35 cellular contexts compared by ENCODE assay signal in the genomic region with DNA sequence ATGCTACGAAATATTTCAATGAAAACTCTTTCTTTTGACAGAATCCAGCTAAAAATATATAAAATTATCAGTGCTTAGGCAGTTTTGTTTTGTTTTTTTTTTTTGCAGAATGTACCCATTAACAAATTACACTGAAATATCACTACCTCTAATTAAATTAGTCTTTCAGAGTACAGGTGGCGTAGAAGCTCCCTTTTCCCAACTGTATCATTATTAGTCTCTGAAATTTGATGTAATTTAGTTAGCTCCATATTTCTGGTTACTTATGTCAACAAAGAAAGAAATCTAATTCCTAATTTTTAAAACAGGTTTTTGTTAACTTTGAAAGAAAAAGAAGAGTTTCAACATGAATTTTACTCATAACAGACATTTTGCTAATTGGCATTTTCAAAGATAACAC.
"Had no signal": no experiment of that assay in that cellular context is flagged by ENCODE, and none has a peak within 500 bp of the region (broad histone marks: within the 10 kb centered on the region; RNA-seq: fewer than 3 reads in every experiment).

No MANE protein-coding gene starts in this region.

- H3K4me3 ChIP-seq: MG63 had no signal

- DNase-seq: Karpas-422, Kasumi-1, MG63, MM.1S, MV-4-11, NCI-H1048, NCI-H1092, NCI-H1092 treated with DMSO at 0.1 percent for 48 hours, NCI-H1105, NCI-H1105 treated with DMSO at 0.1 percent for 48 hours, NCI-H1417, NCI-H1417 treated with DMSO at 0.1 percent for 48 hours, NCI-H1436, NCI-H1436 treated with DMSO at 0.1 percent for 48 hours, NCI-H146, NCI-H1694, NCI-H1694 treated with DMSO at 0.1 percent for 48 hours, NCI-H187, NCI-H187 treated with DMSO at 0.1 percent for 48 hours, NCI-H1930, NCI-H2029, NCI-H2029 treated with DMSO at 0.1 percent for 48 hours, NCI-H2081, NCI-H2081 treated with DMSO at 0.1 percent for 48 hours, NCI-H2107, NCI-H2171, NCI-H2171 treated with DMSO at 0.1 percent for 48 hours, NCI-H2227 treated with DMSO at 0.1 percent for 48 hours, NCI-H226, NCI-H345, NCI-H446, NCI-H446 treated with DMSO at 0.1 percent for 48 hours, NCI-H510A, NCI-H510A treated with DMSO at 0.1 percent for 48 hours, NCI-H524 had no signal

- H3K27me3 ChIP-seq: MG63 had no signal

- H3K36me3 ChIP-seq: MG63 had no signal

- H3K9me3 ChIP-seq: MG63 had no signal
